ENCODE assay signal across 10 cellular contexts in genomic region chr6:51844391-51844735, GRCh38.
A peak's percentile ranks its signal among the peaks of the same experiment; 100 is the strongest.
DNase-seq lines count a peak whose midpoint lies in the region; ATAC-seq, FAIRE-seq and TF ChIP-seq lines count a peak whose summit lies in the region.
"Had no signal": no experiment of that assay in that cellular context is flagged by ENCODE, and none has a peak within 500 bp of the region (broad histone marks: within the 10 kb centered on the region; RNA-seq: fewer than 3 reads in every experiment).

No MANE protein-coding gene starts in this region.

- H3K79me2 ChIP-seq in OCI-LY7 (ENCODE audit: insufficient read depth, low read depth, low read length), result no peaks in the 10 kb centered on the region

- no peaks in the 10 kb centered on the region for H3K36me3 ChIP-seq in BE2C
- H3K36me3 ChIP-seq in OCI-LY7 (ENCODE audit: insufficient read depth, low read length), result no peaks in the 10 kb centered on the region

- TF ChIP-seq POLR2A in GM12892 (IDR thresholded peaks at IDR 0.05; ENCODE audit: low read depth, low read length), result no peak

- CTCF ChIA-PET in OCI-LY7 (lab: Charles Lee; ENCODE audit: unreplicated experiment), result no interaction called here

- no peak for FAIRE-seq in GM12892 (lab: Jason Lieb, UNC)

- no peaks in the 10 kb centered on the region for H4K20me1 ChIP-seq in OCI-LY7 (ENCODE audit: insufficient read depth, low read length)

- H3K4me1 ChIP-seq in BE2C (peaks cover 17% of the 10 kb centered on the region; the same call in 1 of the 2 replicates), OCI-LY7 (ENCODE audit: insufficient read depth, low read length, poor library complexity, severe bottlenecking) (no peaks in the 10 kb centered on the region)

- no peaks in the 10 kb centered on the region for H3K27me3 ChIP-seq in BE2C

- DNase-seq in BE2C (peak; percentile 72), OCI-LY7 (ENCODE audit: low spot score) (no peak), iPS-NIHi7 (ENCODE audit: extremely low spot score) (peak; percentile 47), GM12892 (ENCODE audit: insufficient read length) (no peak), DMS 273 treated with DMSO at 0.1 percent for 48 hours (lab: John Stamatoyannopoulos, UW) (no peak)
- no peak for DNase-seq in activated naive CD4-positive, alpha-beta T cell (lab: John Stamatoyannopoulos, UW)
- DNase-seq: stimulated activated CD4-positive, alpha-beta T cell treated with anti-CD3 and anti-CD28 coated beads, Interleukin-15, amount 100 ng/mL, for 24 hours; T-helper 1 cell had no signal

- POLR2A ChIA-PET in OCI-LY7 (lab: Charles Lee), result no interaction called here

- H2AFZ ChIP-seq in OCI-LY7 (ENCODE audit: low read length), result no peak overlapping the region

- no peak overlapping the region for H3K27ac ChIP-seq in OCI-LY7 (ENCODE audit: low read depth, low read length, poor library complexity, severe bottlenecking)

- no peaks in the 10 kb centered on the region for H3K9me3 ChIP-seq in BE2C
- H3K9me3 ChIP-seq in OCI-LY7 (ENCODE audit: low read length), result no peaks in the 10 kb centered on the region

- H3K4me2 ChIP-seq in OCI-LY7 (ENCODE audit: low read length), result no peak overlapping the region

- no TSS peak for BruUV-seq in OCI-LY7 (replicated peaks; lab: Mats Ljungman, UMichigan)

- H3K9me2 ChIP-seq in OCI-LY7 (ENCODE audit: insufficient read depth, low read length), result no peaks in the 10 kb centered on the region

- intact Hi-C loops in OCI-LY7 (cut with micrococcal nuclease; ENCODE audit: unreplicated experiment), result no loop called here

- TF ChIP-seq CTCF in BE2C (IDR thresholded peaks at IDR 0.05; ENCODE audit: low read depth, low read length) (peak; percentile 95), OCI-LY7 (conservative IDR thresholded peaks at IDR 0.05; ENCODE audit: low read length) (0 out of 2 replicates have a peak, but pooled peaks have one; percentile 30)

- H3K4me3 ChIP-seq in BE2C (ENCODE audit: low read depth, low read length) (no peak overlapping the region), OCI-LY7 (ENCODE audit: low read depth, low read length, poor library complexity, severe bottlenecking) (no peak overlapping the region)

- ATAC-seq in HG02759 (IDR thresholded peaks at IDR 0.05; ENCODE audit: unreplicated experiment), result peak; percentile 51
- no peak for ATAC-seq in HG03097 (IDR thresholded peaks at IDR 0.05; ENCODE audit: low FRiP score, unreplicated experiment)

Comparison
In these comparisons a context has a peak if more than half of its experiments do, and no peak if none do; other contexts are left out.
1. DNase-seq: peak in BE2C (single experiment) and iPS-NIHi7 (single experiment); none in OCI-LY7 (single experiment), GM12892 (single experiment), activated naive CD4-positive, alpha-beta T cell (0 of 4) and DMS 273 treated with DMSO at 0.1 percent for 48 hours (single experiment).